In genomic region chr2:234673501-234673900, GRCh38 we compare ENCODE assay signal across 24 cellular contexts.
DNase-seq lines count a peak whose midpoint lies in the region; ATAC-seq, FAIRE-seq and TF ChIP-seq lines count a peak whose summit lies in the region.
"Had no signal": no experiment of that assay in that cellular context is flagged by ENCODE, and none has a peak within 500 bp of the region (broad histone marks: within the 10 kb centered on the region; RNA-seq: fewer than 3 reads in every experiment).

No MANE protein-coding gene starts in this region.

- H4K91ac ChIP-seq in mesenchymal stem cell (ENCODE audit: low read length), result peak overlapping the region; percentile 45

- H3K4me1 ChIP-seq in A549 (peaks cover 59% of the 10 kb centered on the region), HEK293 (ENCODE audit: control insufficient read depth, insufficient read depth, low read length) (no peaks in the 10 kb centered on the region), SJSA1 (replicated peaks) (peaks cover 90% of the 10 kb centered on the region), mesenchymal stem cell (ENCODE audit: control insufficient read depth, insufficient read depth, low read depth, low read length) (peaks cover 23% of the 10 kb centered on the region), tibial artery (peaks cover 0 to 17% (median 4%) of the 10 kb centered on the region in 4 donors)

- H3K27ac ChIP-seq in A549, result peak overlapping the region; percentile 94 to 97; a peak in 5 of 6 replicates
- H3K27ac ChIP-seq in HEK293 (ENCODE audit: extremely low read depth, low read depth, low read length), result no peak overlapping the region
- H3K27ac ChIP-seq in SJSA1, result peak overlapping the region; percentile 99
- no peak overlapping the region for H3K27ac ChIP-seq in mesenchymal stem cell (ENCODE audit: low read length, poor library complexity, severe bottlenecking)
- no peak overlapping the region for H3K27ac ChIP-seq in tibial artery
- H3K27ac ChIP-seq: C4-2B, HL-60, KMS-11 had no signal

- peak overlapping the region; percentile 45 for H4K8ac ChIP-seq in mesenchymal stem cell (ENCODE audit: low read length)

- peaks cover 19% of the 10 kb centered on the region; the same call in 2 of the 3 replicates for H3K9me3 ChIP-seq in A549
- no peaks in the 10 kb centered on the region for H3K9me3 ChIP-seq in HEK293 (ENCODE audit: control insufficient read depth, insufficient read depth, low read depth, low read length)
- H3K9me3 ChIP-seq in SJSA1 (replicated peaks), result no peaks in the 10 kb centered on the region
- no peaks in the 10 kb centered on the region for H3K9me3 ChIP-seq in mesenchymal stem cell (ENCODE audit: control insufficient read depth, low read length)
- no peaks in the 10 kb centered on the region for H3K9me3 ChIP-seq in tibial artery
- H3K9me3 ChIP-seq: Caco-2 had no signal

- H2BK12ac ChIP-seq in mesenchymal stem cell (ENCODE audit: low read length in 2 of 2), result peak overlapping the region; percentile 46 to 95

- CTCF ChIA-PET in A549 (lab: Yijun Ruan, JAX) (interaction anchor here (1.0 to 1.2 kb wide), 2 partner anchors 9 to 208 kb away, joined by 3 to 4 read pairs; no protein-coding TSS in a partner anchor), HEK293 (lab: Yijun Ruan, JAX) (interaction anchor here (0.5 kb wide), 1 partner anchor 30 kb away, joined by 3 read pairs; no protein-coding TSS in a partner anchor)
- CTCF ChIA-PET in activated CD4-positive, alpha-beta memory T cell treated with anti-CD3 and anti-CD28 coated beads for 36 hours (lab: Charles Lee), result no interaction called here

- H3K9me3 Mint-ChIP-seq in activated CD4-positive, alpha-beta memory T cell treated with anti-CD3 and anti-CD28 coated beads for 36 hours, result no peaks in the 10 kb centered on the region
- H3K9me3 Mint-ChIP-seq: CD4-positive, alpha-beta T cell had no signal

- no peak overlapping the region; the same call in 2 of the 3 replicates for H3K4me2 ChIP-seq in A549
- no peak overlapping the region for H3K4me2 ChIP-seq in mesenchymal stem cell (ENCODE audit: low read length, poor library complexity, severe bottlenecking)
- H3K4me2 ChIP-seq: KMS-11 had no signal

- POLR2A ChIA-PET in A549 (lab: Yijun Ruan, JAX), result no interaction called here
- POLR2A ChIA-PET in HEK293 (lab: Yijun Ruan, JAX), result no interaction called here
- POLR2A ChIA-PET in activated CD4-positive, alpha-beta memory T cell treated with anti-CD3 and anti-CD28 coated beads for 36 hours (lab: Charles Lee), result no interaction called here

- 75% methylated on average over 1 of the region's 1 CpG for WGBS in A549 (ENCODE audit: missing lambda C conversion rate)
- WGBS in mesenchymal stem cell, result no CpG with 5 or more reads among the region's 1 CpG

- TF ChIP-seq POLR2A in A549 (IDR thresholded peaks at IDR 0.05; ENCODE audit: low read length), result no peak

- no peak overlapping the region for H3K4me3 Mint-ChIP-seq in activated CD4-positive, alpha-beta memory T cell treated with anti-CD3 and anti-CD28 coated beads for 36 hours
- H3K4me3 Mint-ChIP-seq: CD4-positive, alpha-beta T cell; H9 had no signal

- H2BK15ac ChIP-seq in mesenchymal stem cell (ENCODE audit: low read depth, poor library complexity, severe bottlenecking), result peak overlapping the region; percentile 26

- peak overlapping the region; percentile 62 for H2BK120ac ChIP-seq in mesenchymal stem cell (ENCODE audit: low read depth, low read length)

- peak overlapping the region in 1 of 2 experiments; percentile 9 for H3K14ac ChIP-seq in mesenchymal stem cell (ENCODE audit: low read length in 2 of 2)

- no peak overlapping the region for H2AFZ ChIP-seq in mesenchymal stem cell (ENCODE audit: low read depth, low read length)

- no peak for FAIRE-seq in A549 (lab: Jason Lieb, UNC)
- FAIRE-seq: D721Med, GM12892, GM18507 had no signal

- H3K4me1 Mint-ChIP-seq in activated CD4-positive, alpha-beta memory T cell treated with anti-CD3 and anti-CD28 coated beads for 36 hours (ENCODE audit: low read depth), result no peaks in the 10 kb centered on the region

- no peaks in the 10 kb centered on the region for H3K36me3 ChIP-seq in HEK293 (ENCODE audit: control insufficient read depth in 2 of 2, insufficient read depth in 1 of 2, low read length in 2 of 2)
- H3K36me3 ChIP-seq in SJSA1, result no peaks in the 10 kb centered on the region
- H3K36me3 ChIP-seq in mesenchymal stem cell (ENCODE audit: control insufficient read depth in 1 of 2, insufficient read depth in 2 of 2, low read depth in 1 of 2, low read length in 2 of 2), result no peaks in the 10 kb centered on the region
- no peaks in the 10 kb centered on the region for H3K36me3 ChIP-seq in tibial artery

- H3K27me3 Mint-ChIP-seq in activated CD4-positive, alpha-beta memory T cell treated with anti-CD3 and anti-CD28 coated beads for 36 hours, result peaks cover 15% of the 10 kb centered on the region

- no peaks in the 10 kb centered on the region for H3K27me3 ChIP-seq in SJSA1 (replicated peaks)
- H3K27me3 ChIP-seq in mesenchymal stem cell (ENCODE audit: control insufficient read depth in 1 of 2, insufficient read depth in 1 of 2, low read length in 2 of 2), result no peaks in the 10 kb centered on the region
- no peaks in the 10 kb centered on the region for H3K27me3 ChIP-seq in tibial artery

- ATAC-seq in A549 (no peak), GM18861 (IDR thresholded peaks at IDR 0.05; ENCODE audit: unreplicated experiment) (no peak)

- H3K4ac ChIP-seq in mesenchymal stem cell (ENCODE audit: low read depth in 1 of 2, low read length in 2 of 2), result peak overlapping the region; percentile 17 to 35

- H3K27ac Mint-ChIP-seq in activated CD4-positive, alpha-beta memory T cell treated with anti-CD3 and anti-CD28 coated beads for 36 hours, result no peak overlapping the region
- H3K27ac Mint-ChIP-seq: CD4-positive, alpha-beta T cell; H9 had no signal

- no peak for TF ChIP-seq RAD21 in A549 (conservative IDR thresholded peaks at IDR 0.05 in 1 of 2, IDR thresholded peaks at IDR 0.05 in 1 of 2)

- H3K4me3 ChIP-seq in A549 (no peak overlapping the region), HEK293 (ENCODE audit: low read depth, low read length) (no peak overlapping the region), SJSA1 (no peak overlapping the region), mesenchymal stem cell (ENCODE audit: insufficient read depth in 1 of 2, low read depth in 1 of 2, low read length in 2 of 2) (no peak overlapping the region), tibial artery (no peak overlapping the region)

- H3K23ac ChIP-seq in mesenchymal stem cell (ENCODE audit: low read length in 2 of 2), result no peak overlapping the region

- peak overlapping the region; percentile 16 to 82 for H3K18ac ChIP-seq in mesenchymal stem cell (ENCODE audit: low read depth in 1 of 2, low read length in 2 of 2)

- intact Hi-C loops in tibial artery (cut with DNase I; ENCODE audit: low total_unique reads), result no loop called here
- intact Hi-C loops in activated CD4-positive, alpha-beta memory T cell treated with anti-CD3 and anti-CD28 coated beads for 36 hours (cut with micrococcal nuclease), result no loop called here

- H2AK5ac ChIP-seq in mesenchymal stem cell (ENCODE audit: low read length, severe bottlenecking), result peak overlapping the region; percentile 92

- no peak overlapping the region for H3K9ac ChIP-seq in mesenchymal stem cell (ENCODE audit: low read length)
- H3K9ac ChIP-seq: KMS-11 had no signal

- no peak for DNase-seq in A549 (ENCODE audit: low read depth in 1 of 2, low spot score in 1 of 2)
- no peak for DNase-seq in SJSA1 (ENCODE audit: low read depth in 1 of 2, low spot score in 2 of 2)
- DNase-seq in mesenchymal stem cell, result no peak
- no peak for DNase-seq in tibial artery
- DNase-seq in activated CD4-positive, alpha-beta memory T cell treated with anti-CD3 and anti-CD28 coated beads for 36 hours, result no peak
- DNase-seq in mesenteric fat pad (ENCODE audit: low spot score), result no peak
- DNase-seq: 8988T; ACHN; AML-193; Caco-2; CD4-positive, alpha-beta T cell; DMS153; DMS79; GDM1; GOT3; H9 had no signal

- no peak for TF ChIP-seq EP300 in A549 (IDR thresholded peaks at IDR 0.05)

- no peaks in the 10 kb centered on the region for H3K79me1 ChIP-seq in mesenchymal stem cell (replicated peaks; ENCODE audit: low read length, poor library complexity, severe bottlenecking)

- TF ChIP-seq CTCF in A549 (IDR thresholded peaks at IDR 0.05) (no peak), HEK293 (tag by site-specific recombination; IDR thresholded peaks at IDR 0.05) (no peak), tibial artery (IDR thresholded peaks at IDR 0.05) (no peak)

- no peaks in the 10 kb centered on the region for H3K36me3 Mint-ChIP-seq in activated CD4-positive, alpha-beta memory T cell treated with anti-CD3 and anti-CD28 coated beads for 36 hours

- H2BK5ac ChIP-seq in mesenchymal stem cell (ENCODE audit: low read depth, low read length, poor library complexity, severe bottlenecking), result no peak overlapping the region

TF ChIP-seq in A549, 52 proteins besides CTCF, POLR2A, EP300 and RAD21:
- TF ChIP-seq ESRRA (IDR thresholded peaks at IDR 0.05; ENCODE audit: borderline replicate concordance, low read length) (no peak), SREBF2 (IDR thresholded peaks at IDR 0.05) (no peak), BHLHE40 (IDR thresholded peaks at IDR 0.05; ENCODE audit: low read depth, low read length) (no peak), CHD2 (IDR thresholded peaks at IDR 0.05; ENCODE audit: low read length, partially characterized antibody) (no peak)
- TF ChIP-seq, protein P1, sequence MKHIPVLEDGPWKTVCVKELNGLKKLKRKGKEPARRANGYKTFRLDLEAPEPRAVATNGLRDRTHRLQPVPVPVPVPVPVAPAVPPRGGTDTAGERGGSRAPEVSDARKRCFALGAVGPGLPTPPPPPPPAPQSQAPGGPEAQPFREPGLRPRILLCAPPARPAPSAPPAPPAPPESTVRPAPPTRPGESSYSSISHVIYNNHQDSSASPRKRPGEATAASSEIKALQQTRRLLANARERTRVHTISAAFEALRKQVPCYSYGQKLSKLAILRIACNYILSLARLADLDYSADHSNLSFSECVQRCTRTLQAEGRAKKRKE (CRISPR knock-in tag; IDR thresholded peaks at IDR 0.05; ENCODE audit: low read depth), result no peak

TF ChIP-seq in HEK293, 187 proteins besides CTCF, POLR2A, EP300 and RAD21:
- TF ChIP-seq ZNF223 (tag by site-specific recombination; IDR thresholded peaks at IDR 0.05) (no peak), ZNF585B (tag by site-specific recombination; IDR thresholded peaks at IDR 0.05) (no peak), GLIS2 (tag by site-specific recombination; IDR thresholded peaks at IDR 0.05) (no peak), ZNF140 (tag by site-specific recombination; IDR thresholded peaks at IDR 0.05) (peak; percentile 23; the same call in 1 of the 2 replicates), ZNF324 (tag by site-specific recombination; IDR thresholded peaks at IDR 0.05) (no peak)
TF ChIP-seq in HEK293: peak in this region for 1.

Comparison
In these comparisons a context has a peak if more than half of its experiments do, and no peak if none do; other contexts are left out.
1. H3K27ac ChIP-seq: peak in A549 (2 of 2) and SJSA1 (single experiment); none in HEK293 (single experiment), mesenchymal stem cell (single experiment) and tibial artery (0 of 2).